Comparison of ENCODE assay signal across 20 cellular contexts in the genomic region with DNA sequence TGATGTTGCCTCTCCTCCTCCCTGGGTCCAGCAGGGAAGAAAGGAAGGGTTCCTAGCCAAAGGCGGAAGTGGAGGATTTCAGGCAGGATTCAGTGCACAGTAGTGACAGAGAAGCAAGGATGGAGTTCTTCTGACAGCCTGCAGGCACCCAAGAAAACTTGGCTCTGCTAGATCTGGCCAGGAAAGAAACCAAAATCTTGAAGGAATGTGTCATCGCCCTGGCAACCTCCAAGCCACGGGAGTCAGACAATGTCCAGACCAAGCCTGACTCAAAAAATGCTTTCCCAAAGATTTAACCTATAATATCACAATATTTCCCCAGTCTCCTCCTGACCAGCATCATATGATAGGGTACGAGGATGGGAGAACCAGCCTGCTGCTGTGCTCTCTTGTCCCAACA. TPM values are rescaled to one million over a fixed set of nuclear protein-coding genes. Genes with fewer than 3 reads are reported as not detected.
DNase-seq lines count a peak whose midpoint lies in the region; ATAC-seq, FAIRE-seq and TF ChIP-seq lines count a peak whose summit lies in the region.
"Had no signal": no experiment of that assay in that cellular context is flagged by ENCODE, and none has a peak within 500 bp of the region (broad histone marks: within the 10 kb centered on the region; RNA-seq: fewer than 3 reads in every experiment).

No MANE protein-coding gene starts in this region.

- WGBS in K562 (ENCODE audit: insufficient coverage, low coverage, missing lambda C conversion rate) = 40% methylated on average over 3 of the region's 4 CpGs

- peak; percentile 54 for DNase-seq in HFFc6
- DNase-seq in K562 (ENCODE audit: extremely low read depth in 1 of 4, low spot score in 3 of 4) = no peak
- no peak for DNase-seq in left ventricle myocardium superior
- peak; percentile 24 to 67 for DNase-seq in tibial artery
- DNase-seq in natural killer cell treated with Interleukin-12 subunit alpha and Interleukin-12 subunit beta and Interleukin-15 and Interleukin-18, amount 100 ng/mL, for 72 hours (ENCODE audit: low spot score) = no peak
- no peak for DNase-seq in epidermal melanocyte (ENCODE audit: insufficient read length, low spot score)
- no peak for DNase-seq in NCI-H774 (lab: John Stamatoyannopoulos, UW)
- DNase-seq: activated CD4-positive, alpha-beta T cell treated with anti-CD3 and anti-CD28 coated beads, Interleukin-2, amount 50 U/mL, for 4 hours; activated T-cell treated with anti-CD3 and anti-CD28 coated beads, Interleukin-2, amount 50 U/mL, for 4 hours; DMS 273 treated with DMSO at 0.1 percent for 48 hours; mucosa of descending colon; NCI-H2029 treated with DMSO at 0.1 percent for 48 hours; NCI-H526; occipital lobe; OCI-M1; small intestine; transverse colon had no signal

- H4K20me1 ChIP-seq in K562 (replicated peaks; ENCODE audit: control insufficient read depth, insufficient read depth, low read length) = no peaks in the 10 kb centered on the region

- intact Hi-C loops in K562 (cut with micrococcal nuclease) = loop anchor here (5.0 kb wide), 1 partner anchor 198 kb away; no protein-coding TSS in a partner anchor
- intact Hi-C loops in left ventricle myocardium superior (cut with micrococcal nuclease) = loop anchor here (10.0 kb wide), 1 partner anchor 296 kb away; the partner anchor contains the start of gene DHRS2
- intact Hi-C loops in tibial artery (cut with DNase I; ENCODE audit: low total_unique reads) = loop anchor here (2.0 to 5.0 kb wide), 2 partner anchors 108 to 300 kb away; no protein-coding TSS in a partner anchor

- CTCF ChIA-PET in K562 (lab: Yijun Ruan, JAX; ENCODE audit: low intra/inter-chr PET ratio) = interaction anchor here (1.6 kb wide), 1 partner anchor 23 kb away, joined by 4 read pairs; the partner anchor contains the start of gene DHRS4

- H3K4me3 ChIP-seq in K562 (no peak overlapping the region), tibial artery (no peak overlapping the region)
- H3K4me3 ChIP-seq: hepatocyte, mucosa of descending colon, SK-N-MC, transverse colon had no signal

- no peak overlapping the region for H2AFZ ChIP-seq in K562 (ENCODE audit: low read depth, low read length)
- H2AFZ ChIP-seq: hepatocyte had no signal

- TF ChIP-seq EP300 in K562 (IDR thresholded peaks at IDR 0.05; ENCODE audit: low read length) = no peak

- peaks cover 18% of the 10 kb centered on the region for H3K27me3 Mint-ChIP-seq in HFFc6 (ENCODE audit: insufficient read depth)
- H3K27me3 Mint-ChIP-seq in natural killer cell treated with Interleukin-12 subunit alpha and Interleukin-12 subunit beta and Interleukin-15 and Interleukin-18, amount 100 ng/mL, for 72 hours = peaks cover 0 to 4% of the 10 kb centered on the region in 2 donors

- no peaks in the 10 kb centered on the region for H3K27me3 ChIP-seq in K562 (ENCODE audit: control insufficient read depth in 2 of 2, insufficient read depth in 2 of 2, low read length in 2 of 2)
- H3K27me3 ChIP-seq in tibial artery = no peaks in the 10 kb centered on the region
- H3K27me3 ChIP-seq: hepatocyte, transverse colon had no signal

- H3K4me1 ChIP-seq in K562 (replicated peaks in 1 of 2; ENCODE audit: control insufficient read depth in 2 of 2, insufficient read depth in 2 of 2, low read length in 2 of 2) (peaks cover 9 to 30% of the 10 kb centered on the region in 2 experiments), tibial artery (peaks cover 0 to 9% (median 4%) of the 10 kb centered on the region in 4 donors)

- TF ChIP-seq POLR2A in K562 (conservative IDR thresholded peaks at IDR 0.05) = no peak

- TF ChIP-seq CTCF in HFFc6 (IDR thresholded peaks at IDR 0.05) = no peak
- TF ChIP-seq CTCF in K562 (IDR thresholded peaks at IDR 0.05 in 2 of 3, conservative IDR thresholded peaks at IDR 0.05 in 1 of 3; ENCODE audit: insufficient read depth in 2 of 3, low read depth in 1 of 3, low read length in 3 of 3) = no peak
- no peak for TF ChIP-seq CTCF in tibial artery (IDR thresholded peaks at IDR 0.05)

- TF ChIP-seq RAD21 in K562 (CRISPR knock-in tag; conservative IDR thresholded peaks at IDR 0.05 in 1 of 2, IDR thresholded peaks at IDR 0.05 in 1 of 2) = no peak

- in situ Hi-C loops in K562 (cut with MboI) = no loop called here

- H3K27ac Mint-ChIP-seq in HFFc6 = no peak overlapping the region
- no peak overlapping the region for H3K27ac Mint-ChIP-seq in natural killer cell treated with Interleukin-12 subunit alpha and Interleukin-12 subunit beta and Interleukin-15 and Interleukin-18, amount 100 ng/mL, for 72 hours

- H3K27ac ChIP-seq in K562 (ENCODE audit: extremely low read depth, low read depth, low read length) (no peak overlapping the region), tibial artery (no peak overlapping the region)
- H3K27ac ChIP-seq: hepatocyte, SK-N-MC had no signal

- POLR2A ChIA-PET in K562 (lab: Yijun Ruan, JAX) = no interaction called here

- BruUV-seq in K562 (replicated peaks; lab: Mats Ljungman, UMichigan) = no TSS peak

- FAIRE-seq in K562 (lab: Jason Lieb, UNC) = no peak
- FAIRE-seq: GM19239, small intestine had no signal

- no peak overlapping the region; a peak in 1 of 4 replicates for H3K9ac ChIP-seq in K562 (ENCODE audit: insufficient read depth in 1 of 2, low read depth in 2 of 2, low read length in 2 of 2)

- H3K9me3 ChIP-seq in K562 (replicated peaks; ENCODE audit: control insufficient read depth, insufficient read depth, low read depth, low read length) = no peaks in the 10 kb centered on the region
- H3K9me3 ChIP-seq in tibial artery = no peaks in the 10 kb centered on the region
- H3K9me3 ChIP-seq: mucosa of descending colon, transverse colon had no signal

- ATAC-seq in K562 (no peak), left ventricle myocardium superior (peak; percentile 70)
- ATAC-seq in natural killer cell treated with Interleukin-12 subunit alpha and Interleukin-12 subunit beta and Interleukin-15 and Interleukin-18, amount 100 ng/mL, for 72 hours = no peak
- ATAC-seq: activated T-cell treated with anti-CD3 and anti-CD28 coated beads, Interleukin-2, amount 50 U/mL, for 4 hours; mucosa of descending colon had no signal

- no peaks in the 10 kb centered on the region for H3K9me1 ChIP-seq in K562 (ENCODE audit: control insufficient read depth, insufficient read depth, low read length)

- no peak overlapping the region for H3K4me2 ChIP-seq in K562 (ENCODE audit: insufficient read depth, low read length)
- H3K4me2 ChIP-seq: hepatocyte had no signal

- H3K4me3 Mint-ChIP-seq in HFFc6 = no peak overlapping the region
- no peak overlapping the region for H3K4me3 Mint-ChIP-seq in natural killer cell treated with Interleukin-12 subunit alpha and Interleukin-12 subunit beta and Interleukin-15 and Interleukin-18, amount 100 ng/mL, for 72 hours
- H3K4me3 Mint-ChIP-seq: activated T-cell treated with anti-CD3 and anti-CD28 coated beads, Interleukin-2, amount 50 U/mL, for 4 hours had no signal

- peaks cover 10% of the 10 kb centered on the region for H3K4me1 Mint-ChIP-seq in HFFc6 (ENCODE audit: low read depth)
- peaks cover 0 to 3% of the 10 kb centered on the region in 2 donors for H3K4me1 Mint-ChIP-seq in natural killer cell treated with Interleukin-12 subunit alpha and Interleukin-12 subunit beta and Interleukin-15 and Interleukin-18, amount 100 ng/mL, for 72 hours (ENCODE audit: low read depth in 2 of 2)

- H3K9me3 Mint-ChIP-seq in HFFc6 = no peaks in the 10 kb centered on the region
- no peaks in the 10 kb centered on the region for H3K9me3 Mint-ChIP-seq in natural killer cell treated with Interleukin-12 subunit alpha and Interleukin-12 subunit beta and Interleukin-15 and Interleukin-18, amount 100 ng/mL, for 72 hours
- H3K9me3 Mint-ChIP-seq: activated T-cell treated with anti-CD3 and anti-CD28 coated beads, Interleukin-2, amount 50 U/mL, for 4 hours had no signal

- H3K36me3 ChIP-seq in K562 (ENCODE audit: control insufficient read depth, insufficient read depth, low read length) = no peaks in the 10 kb centered on the region
- no peaks in the 10 kb centered on the region for H3K36me3 ChIP-seq in tibial artery
- H3K36me3 ChIP-seq: transverse colon had no signal

- no peaks in the 10 kb centered on the region for H3K36me3 Mint-ChIP-seq in HFFc6 (ENCODE audit: low read depth)
- no peaks in the 10 kb centered on the region for H3K36me3 Mint-ChIP-seq in natural killer cell treated with Interleukin-12 subunit alpha and Interleukin-12 subunit beta and Interleukin-15 and Interleukin-18, amount 100 ng/mL, for 72 hours

- no peaks in the 10 kb centered on the region for H3K79me2 ChIP-seq in K562 (ENCODE audit: control insufficient read depth, insufficient read depth, low read length)
- H3K79me2 ChIP-seq: hepatocyte had no signal

RNA-seq across cellular contexts. Expression of gene DHRS4, which starts 22.8 kb away (rescaled TPM):
- total RNA-seq in HFFc6 (2021; fragmentation: NEBNext Ultra II Directional; extraction: Animal tissue kit (Norgen Biotek cat#: 25700)) = 10 to 100 TPM; 19.8 to 30.7 (median 24.9) TPM
- total RNA-seq in K562 (2011; cell fraction: chromatin; rRNA removed; ENCODE audit: low replicate concordance) = 1.7 and 3.9 TPM in 2 replicates
- total RNA-seq in K562 (2011; cell fraction: nucleolus; rRNA removed) = 2.2 and 2.9 TPM in 2 replicates
- total RNA-seq in K562 (2011; cell fraction: nucleoplasm; rRNA removed) = 4.3 and 6.0 TPM in 2 replicates
- total RNA-seq in K562 (2014; rRNA removed) = 32.0 and 35.9 TPM in 2 replicates
- 7.1 and 7.7 TPM in 2 replicates for total RNA-seq in K562 (2014; rRNA removed; fragmentation: Illumina TruSeq; extraction: Trizol)
- total RNA-seq in K562 (2015; rRNA removed; fragmentation: Illumina TruSeq; extraction: Trizol) = 12.7 and 16.1 TPM in 2 replicates
- 11.4 and 12.5 TPM in 2 replicates for total RNA-seq in K562 (2021)
- polyA plus RNA-seq in K562 (2011; rRNA removed) = 5.3 and 7.7 TPM in 2 replicates
- polyA plus RNA-seq in K562 (2011; cell fraction: cytosol; rRNA removed) = 10.5 and 14.1 TPM in 2 replicates
- polyA plus RNA-seq in K562 (2011; cell fraction: nucleus; rRNA removed) = 6.2 and 6.5 TPM in 2 replicates
- polyA plus RNA-seq in K562 (2012) = 36.6 and 39.0 TPM in 2 replicates
- polyA plus RNA-seq in K562 (2014; fragmentation: Illumina TruSeq; extraction: Trizol) = 8.9 and 10.1 TPM in 2 replicates
- polyA plus RNA-seq in K562 (2014; fragmentation: Nextera tagmentation; extraction: Ambion mirVana) = 1 to 10 TPM in 1 of 2 experiments, under 1 TPM in 1; 0.51 to 1.6 TPM
- polyA plus RNA-seq in K562 (2014; rRNA removed) = 13.3 and 24.3 TPM in 2 replicates
- polyA minus RNA-seq in K562 (2011; rRNA and poly(A)+ RNA removed) = 3.5 and 5.6 TPM in 2 replicates
- polyA minus RNA-seq in K562 (2011; cell fraction: cytosol; rRNA and poly(A)+ RNA removed) = 3.0 and 5.4 TPM in 2 replicates
- 2.4 and 3.3 TPM in 2 replicates for polyA minus RNA-seq in K562 (2011; cell fraction: nucleus; rRNA and poly(A)+ RNA removed)
- total RNA-seq in left ventricle myocardium superior = 26.9 TPM
- total RNA-seq in natural killer cell treated with Interleukin-12 subunit alpha and Interleukin-12 subunit beta and Interleukin-15 and Interleukin-18, amount 100 ng/mL, for 72 hours = 10 to 100 TPM; 12.3 to 19.0 TPM

RNA-seq across cellular contexts. Expression of gene DHRS4L2, which starts 58.0 kb away (rescaled TPM):
- 10 to 100 TPM; 18.8 to 25.4 (median 23.5) TPM for total RNA-seq in HFFc6 (2021; fragmentation: NEBNext Ultra II Directional; extraction: Animal tissue kit (Norgen Biotek cat#: 25700))
- 1.1 and 1.4 TPM in 2 replicates for total RNA-seq in K562 (2011; cell fraction: chromatin; rRNA removed; ENCODE audit: low replicate concordance)
- total RNA-seq in K562 (2011; cell fraction: nucleolus; rRNA removed) = 1.1 and 2.0 TPM in 2 replicates
- total RNA-seq in K562 (2011; cell fraction: nucleoplasm; rRNA removed) = 2.5 and 2.9 TPM in 2 replicates
- total RNA-seq in K562 (2014; rRNA removed) (6.3 and 9.8 TPM in 2 replicates), K562 (2014; rRNA removed; fragmentation: Illumina TruSeq; extraction: Trizol) (5.9 and 9.0 TPM in 2 replicates), K562 (2015; rRNA removed; fragmentation: Illumina TruSeq; extraction: Trizol) (13.7 and 15.2 TPM in 2 replicates), K562 (2021) (7.0 and 8.1 TPM in 2 replicates), left ventricle myocardium superior (15.2 TPM)
- polyA plus RNA-seq in K562 (2011; rRNA removed) (4.8 and 8.1 TPM in 2 replicates), K562 (2014; fragmentation: Illumina TruSeq; extraction: Trizol) (10.5 and 12.0 TPM in 2 replicates), K562 (2014; fragmentation: Nextera tagmentation; extraction: Ambion mirVana) (1 to 10 TPM; 2.3 TPM), K562 (2014; rRNA removed) (7.6 and 8.9 TPM in 2 replicates)
- polyA plus RNA-seq in K562 (2011; cell fraction: cytosol; rRNA removed) = 5.6 TPM in 2 replicates
- polyA plus RNA-seq in K562 (2011; cell fraction: nucleus; rRNA removed) = 4.1 and 5.0 TPM in 2 replicates
- 13.7 and 30.3 TPM in 2 replicates for polyA plus RNA-seq in K562 (2012)
- polyA minus RNA-seq in K562 (2011; rRNA and poly(A)+ RNA removed) = 1.8 and 3.0 TPM in 2 replicates
- polyA minus RNA-seq in K562 (2011; cell fraction: cytosol; rRNA and poly(A)+ RNA removed) = 2.9 and 3.6 TPM in 2 replicates
- polyA minus RNA-seq in K562 (2011; cell fraction: nucleus; rRNA and poly(A)+ RNA removed) = 0.81 and 1.4 TPM in 2 replicates
- 10 to 100 TPM; 13.7 to 16.5 TPM for total RNA-seq in natural killer cell treated with Interleukin-12 subunit alpha and Interleukin-12 subunit beta and Interleukin-15 and Interleukin-18, amount 100 ng/mL, for 72 hours

Comparison
In these comparisons a context has a peak if more than half of its experiments do, and no peak if none do; other contexts are left out.
1. DNase-seq: peak in HFFc6 (single experiment) and tibial artery (2 of 2); none in K562 (0 of 4), left ventricle myocardium superior (single experiment), natural killer cell treated with Interleukin-12 subunit alpha and Interleukin-12 subunit beta and Interleukin-15 and Interleukin-18, amount 100 ng/mL, for 72 hours (single experiment), epidermal melanocyte (single experiment) and NCI-H774 (single experiment).